12 cellular contexts compared by ENCODE assay signal in genomic region chr12:114408881-114409795, GRCh38. TPM values are rescaled to one million over a fixed set of nuclear protein-coding genes. Genes with fewer than 3 reads are reported as not detected.
A peak's percentile ranks its signal among the peaks of the same experiment; 100 is the strongest.
DNase-seq lines count a peak whose midpoint lies in the region; ATAC-seq and TF ChIP-seq lines count a peak whose summit lies in the region.
"Had no signal": no experiment of that assay in that cellular context is flagged by ENCODE, and none has a peak within 500 bp of the region (broad histone marks: within the 10 kb centered on the region; RNA-seq: fewer than 3 reads in every experiment).

No MANE protein-coding gene starts in this region.

- no peak for TF ChIP-seq CTCF in GM20000 (IDR thresholded peaks at IDR 0.05; ENCODE audit: extremely low read depth, missing control alignments)

- peaks cover under 1% of the 10 kb centered on the region for H3K27me3 ChIP-seq in adipocyte (replicated peaks; ENCODE audit: control insufficient read depth, insufficient read depth, low read length)
- peaks cover 100% of the 10 kb centered on the region for H3K27me3 ChIP-seq in iPS-15b (ENCODE audit: control insufficient read depth, insufficient read depth, low read length)
- H3K27me3 ChIP-seq in skeletal muscle satellite cell (ENCODE audit: control insufficient read depth, insufficient read depth, low read length), result peaks cover 62% of the 10 kb centered on the region
- H3K27me3 ChIP-seq: SJCRH30 had no signal

- H3K4me3 ChIP-seq in adipocyte (ENCODE audit: low read length), result peak overlapping the region; percentile 80
- H3K4me3 ChIP-seq in iPS-15b (ENCODE audit: low read depth, low read length), result peak overlapping the region; percentile 16
- peak overlapping the region; percentile 49 for H3K4me3 ChIP-seq in skeletal muscle satellite cell (ENCODE audit: low read length)
- H3K4me3 ChIP-seq: MG63, SJCRH30 had no signal

- H3K36me3 ChIP-seq in adipocyte (ENCODE audit: control insufficient read depth, insufficient read depth, low read length, severe bottlenecking) (no peaks in the 10 kb centered on the region), iPS-15b (ENCODE audit: control insufficient read depth, insufficient read depth, low read length) (no peaks in the 10 kb centered on the region), skeletal muscle satellite cell (ENCODE audit: insufficient read depth, low read length) (no peaks in the 10 kb centered on the region)
- H3K36me3 ChIP-seq: MG63, neutrophil, SJCRH30 had no signal

- H3K4me1 ChIP-seq in adipocyte (ENCODE audit: control insufficient read depth, insufficient read depth, low read length) (peaks cover 21% of the 10 kb centered on the region), iPS-15b (ENCODE audit: control insufficient read depth, insufficient read depth, low read length) (peaks cover 5% of the 10 kb centered on the region), skeletal muscle satellite cell (ENCODE audit: control insufficient read depth, insufficient read depth, low read length) (no peaks in the 10 kb centered on the region)
- H3K4me1 ChIP-seq: SJCRH30 had no signal

- peak overlapping the region; percentile 86 for H3K9ac ChIP-seq in adipocyte (ENCODE audit: low read length)
- H3K9ac ChIP-seq in iPS-15b (ENCODE audit: low read depth, low read length), result peak overlapping the region; percentile 8
- no peak overlapping the region for H3K9ac ChIP-seq in skeletal muscle satellite cell (ENCODE audit: low read depth, low read length)

- DNase-seq in GM20000 (ENCODE audit: low spot score), result peak; percentile 15
- no peak for DNase-seq in adipocyte (ENCODE audit: low read depth)
- DNase-seq in activated CD4-positive, alpha-beta T cell treated with anti-CD3 and anti-CD28 coated beads, Interleukin-2, amount 50 U/mL, for 1 hour, result no peak
- DNase-seq in GDM1 (lab: John Stamatoyannopoulos, UW), result no peak
- no peak for DNase-seq in stimulated activated CD4-positive, alpha-beta T cell treated with anti-CD3 and anti-CD28 coated beads, Interleukin-4, amount 100 ng/mL, for 1 hour
- DNase-seq: MG63, SJCRH30 had no signal

- H3K9me3 ChIP-seq in adipocyte (ENCODE audit: control insufficient read depth, low read length) (no peaks in the 10 kb centered on the region), iPS-15b (ENCODE audit: control insufficient read depth, insufficient read depth, low read length) (no peaks in the 10 kb centered on the region), skeletal muscle satellite cell (replicated peaks; ENCODE audit: low read length) (no peaks in the 10 kb centered on the region)
- H3K9me3 ChIP-seq: MG63, neutrophil, SJCRH30 had no signal

- no peak for ATAC-seq in HG03280 (IDR thresholded peaks at IDR 0.05; ENCODE audit: unreplicated experiment)

- H3K4me2 ChIP-seq in skeletal muscle satellite cell (ENCODE audit: low read length), result peak overlapping the region; percentile 54

RNA-seq across cellular contexts. Expression of gene TBX5, which starts 3.2 kb away (rescaled TPM):
- 3.3 and 4.1 TPM in 2 replicates for total RNA-seq in skeletal muscle satellite cell (2012; rRNA removed)
- total RNA-seq: SJCRH30, temporal lobe had no signal

Comparison
In these comparisons a context has a peak if more than half of its experiments do, and no peak if none do; other contexts are left out.
1. H3K4me3 ChIP-seq: peak in every context shown above with its lines; median percentile 80 in adipocyte; 49 in skeletal muscle satellite cell; 16 in iPS-15b.